Comparison of ENCODE assay signal across 10 cellular contexts in the genomic region with DNA sequence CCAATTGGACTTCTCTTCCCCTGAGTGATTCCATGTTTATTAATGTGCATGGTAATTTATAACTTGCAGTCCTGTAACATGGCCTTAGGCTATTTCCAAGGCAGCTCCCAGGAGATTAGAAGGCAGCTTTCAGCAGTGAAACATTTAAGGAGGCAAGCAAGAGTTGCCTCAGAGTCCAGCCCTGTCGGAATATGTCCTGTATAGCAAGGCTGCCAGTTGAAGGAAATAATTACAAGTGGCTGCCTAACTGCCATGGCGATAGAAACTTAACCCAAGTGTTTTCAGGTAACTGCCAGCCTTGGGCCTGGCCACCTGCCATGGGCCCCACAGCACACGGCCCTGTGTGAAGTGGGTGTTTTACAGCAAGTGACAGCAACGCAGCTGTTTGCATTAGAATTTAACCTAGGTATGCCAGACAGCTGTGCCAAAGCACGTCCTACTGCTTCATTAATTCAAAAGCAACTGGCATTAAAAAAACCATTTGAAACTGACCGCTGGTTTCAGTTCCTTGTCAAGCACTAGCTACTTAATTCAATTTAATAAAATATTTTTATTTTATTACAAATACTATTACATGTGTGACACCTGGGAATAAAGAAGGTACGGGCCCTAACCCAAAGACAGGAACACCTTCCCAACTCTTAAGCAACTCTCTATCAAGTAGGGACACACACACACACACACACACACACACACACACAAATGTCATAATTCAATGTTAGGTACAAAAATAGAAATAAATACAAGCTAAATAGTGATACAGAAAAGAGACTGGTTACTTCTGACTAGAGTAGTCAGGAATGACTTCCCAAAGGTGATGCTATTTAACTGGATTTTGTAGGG.
DNase-seq lines count a peak whose midpoint lies in the region; ATAC-seq and TF ChIP-seq lines count a peak whose summit lies in the region.
"Had no signal": no experiment of that assay in that cellular context is flagged by ENCODE, and none has a peak within 500 bp of the region (broad histone marks: within the 10 kb centered on the region; RNA-seq: fewer than 3 reads in every experiment).

No MANE protein-coding gene starts in this region.

- H3K4me1 Mint-ChIP-seq in activated naive CD8-positive, alpha-beta T cell treated with anti-CD3 and anti-CD28 coated beads, Interleukin-2, amount 50 U/mL, for 24 hours, result no peaks in the 10 kb centered on the region

- peaks cover 5% of the 10 kb centered on the region for H3K27me3 Mint-ChIP-seq in activated naive CD8-positive, alpha-beta T cell treated with anti-CD3 and anti-CD28 coated beads, Interleukin-2, amount 50 U/mL, for 24 hours

- peak; percentile 76 for DNase-seq in NCI-H748 (lab: John Stamatoyannopoulos, UW; ENCODE audit: unreplicated experiment)
- DNase-seq in NCI-H748 treated with DMSO at 0.1 percent for 48 hours (lab: John Stamatoyannopoulos, UW), result no peak
- DNase-seq in NCI-H187 treated with DMSO at 0.1 percent for 48 hours (lab: John Stamatoyannopoulos, UW), result peak; percentile 31
- no peak for DNase-seq in esophagus squamous epithelium (lab: John Stamatoyannopoulos, UW)
- peak; percentile 48 for DNase-seq in transverse colon
- no peak for DNase-seq in activated naive CD8-positive, alpha-beta T cell treated with anti-CD3 and anti-CD28 coated beads, Interleukin-2, amount 50 U/mL, for 24 hours
- DNase-seq in omental fat pad (ENCODE audit: low spot score), result no peak

- in situ Hi-C loops in transverse colon (cut with MboI; ENCODE audit: low pct_ligation_motif_present in 1 of 4, low pct_unique_long_range_greater_than_20kb in 1 of 4, low sequenced_read_pairs in 3 of 4), result no loop called here

- H3K9me3 Mint-ChIP-seq in activated naive CD8-positive, alpha-beta T cell treated with anti-CD3 and anti-CD28 coated beads, Interleukin-2, amount 50 U/mL, for 24 hours, result no peaks in the 10 kb centered on the region

- no peak for TF ChIP-seq POLR2A in esophagus squamous epithelium (IDR thresholded peaks at IDR 0.05)
- TF ChIP-seq POLR2A in transverse colon (IDR thresholded peaks at IDR 0.05), result no peak

- H3K9me3 ChIP-seq in esophagus squamous epithelium, result no peaks in the 10 kb centered on the region
- no peaks in the 10 kb centered on the region for H3K9me3 ChIP-seq in transverse colon
- H3K9me3 ChIP-seq: neutrophil, SJSA1 had no signal

- H3K27ac ChIP-seq in esophagus squamous epithelium (peak overlapping the region; percentile 48 to 73 (median 60)), transverse colon (peak overlapping the region in 1 of 4 donors; percentile 50)
- H3K27ac ChIP-seq: neutrophil, SJSA1 had no signal

- H3K27ac Mint-ChIP-seq in activated naive CD8-positive, alpha-beta T cell treated with anti-CD3 and anti-CD28 coated beads, Interleukin-2, amount 50 U/mL, for 24 hours, result no peak overlapping the region

- H3K4me1 ChIP-seq in esophagus squamous epithelium (peaks cover 0 to 30% (median 12%) of the 10 kb centered on the region in 3 donors), transverse colon (no peaks in the 10 kb centered on the region)
- H3K4me1 ChIP-seq: SJSA1 had no signal

- H3K36me3 ChIP-seq in esophagus squamous epithelium (no peaks in the 10 kb centered on the region), transverse colon (no peaks in the 10 kb centered on the region)
- H3K36me3 ChIP-seq: neutrophil, SJSA1 had no signal

- intact Hi-C loops in esophagus squamous epithelium (cut with DNase I), result no loop called here
- intact Hi-C loops in transverse colon (cut with DNase I; ENCODE audit: low total_unique reads), result no loop called here

- TF ChIP-seq EP300 in transverse colon (IDR thresholded peaks at IDR 0.05; ENCODE audit: low read depth), result no peak

- TF ChIP-seq CTCF in esophagus squamous epithelium (IDR thresholded peaks at IDR 0.05), result peak in 2 of 6 experiments; percentile 7 to 21
- no peak for TF ChIP-seq CTCF in transverse colon (IDR thresholded peaks at IDR 0.05)
- no peak for TF ChIP-seq CTCF in omental fat pad (IDR thresholded peaks at IDR 0.05)

- no peaks in the 10 kb centered on the region for H3K27me3 ChIP-seq in esophagus squamous epithelium
- H3K27me3 ChIP-seq in transverse colon, result no peaks in the 10 kb centered on the region
- H3K27me3 ChIP-seq: neutrophil, SJSA1 had no signal

- no peaks in the 10 kb centered on the region for H3K36me3 Mint-ChIP-seq in activated naive CD8-positive, alpha-beta T cell treated with anti-CD3 and anti-CD28 coated beads, Interleukin-2, amount 50 U/mL, for 24 hours (ENCODE audit: low read depth)

- H3K4me3 ChIP-seq in esophagus squamous epithelium (no peak overlapping the region), transverse colon (no peak overlapping the region)
- H3K4me3 ChIP-seq: SJSA1 had no signal

- 31 to 48% methylated on average over 6 to 7 of the region's 7 CpGs for WGBS in esophagus squamous epithelium, 2 donors
- WGBS in transverse colon (ENCODE audit: low coverage in 1 of 2), 2 donors, result 51 to 66% methylated on average over 4 to 7 of the region's 7 CpGs

- no peak overlapping the region for H3K4me3 Mint-ChIP-seq in activated naive CD8-positive, alpha-beta T cell treated with anti-CD3 and anti-CD28 coated beads, Interleukin-2, amount 50 U/mL, for 24 hours

- ATAC-seq in activated naive CD8-positive, alpha-beta T cell treated with anti-CD3 and anti-CD28 coated beads, Interleukin-2, amount 50 U/mL, for 24 hours, result no peak
- ATAC-seq in omental fat pad (ENCODE audit: low FRiP score) (no peak), HG03139 (IDR thresholded peaks at IDR 0.05; ENCODE audit: unreplicated experiment) (no peak)

Comparison
In these comparisons a context has a peak if more than half of its experiments do, and no peak if none do; other contexts are left out.
1. DNase-seq: peak in NCI-H748 (single experiment), NCI-H187 treated with DMSO at 0.1 percent for 48 hours (single experiment) and transverse colon (single experiment); none in NCI-H748 treated with DMSO at 0.1 percent for 48 hours (single experiment), esophagus squamous epithelium (single experiment), activated naive CD8-positive, alpha-beta T cell treated with anti-CD3 and anti-CD28 coated beads, Interleukin-2, amount 50 U/mL, for 24 hours (single experiment) and omental fat pad (single experiment).